In the genomic region with DNA sequence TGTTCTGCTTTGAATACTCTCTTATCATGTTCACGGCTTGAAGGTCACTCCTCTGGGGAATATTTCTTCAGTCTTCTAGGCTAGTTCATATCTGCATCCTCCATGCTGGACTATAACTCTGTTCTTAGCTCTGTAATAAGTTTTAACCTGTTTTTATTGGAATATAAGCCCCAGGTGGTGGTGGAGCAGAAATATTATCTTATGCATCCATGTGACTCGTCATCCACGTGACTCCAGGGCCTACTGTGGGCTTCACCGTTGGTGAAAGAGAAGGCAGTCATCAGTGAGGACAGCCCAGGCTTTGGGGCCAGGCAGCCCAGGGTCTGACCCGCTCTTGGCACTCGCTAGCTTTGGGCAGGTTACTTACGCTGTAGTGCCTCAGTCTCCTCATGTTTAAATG, we compare ENCODE assay signal across 19 cellular contexts.
A peak's percentile ranks its signal among the peaks of the same experiment; 100 is the strongest.
DNase-seq lines count a peak whose midpoint lies in the region; ATAC-seq, FAIRE-seq and TF ChIP-seq lines count a peak whose summit lies in the region.
"Had no signal": no experiment of that assay in that cellular context is flagged by ENCODE, and none has a peak within 500 bp of the region (broad histone marks: within the 10 kb centered on the region; RNA-seq: fewer than 3 reads in every experiment).

No MANE protein-coding gene starts in this region.

- H3K27me3 ChIP-seq in Loucy (ENCODE audit: insufficient read depth, low read length, poor library complexity, severe bottlenecking) (no peaks in the 10 kb centered on the region), K562 (ENCODE audit: control insufficient read depth in 2 of 2, insufficient read depth in 2 of 2, low read length in 2 of 2) (no peaks in the 10 kb centered on the region), foreskin keratinocyte (no peaks in the 10 kb centered on the region), colonic mucosa (no peaks in the 10 kb centered on the region)

- peak overlapping the region; percentile 60 for H2AFZ ChIP-seq in Loucy (ENCODE audit: low read length)
- peak overlapping the region; percentile 71 for H2AFZ ChIP-seq in K562 (ENCODE audit: low read depth, low read length)
- H2AFZ ChIP-seq: GM23338 had no signal

- WGBS in K562 (ENCODE audit: insufficient coverage, low coverage, missing lambda C conversion rate) = 22% methylated on average over 7 of the region's 7 CpGs

- no peak for FAIRE-seq in K562 (lab: Jason Lieb, UNC)
- FAIRE-seq: D721Med, H54, HepG2 had no signal

- TF ChIP-seq CTCF in Loucy (conservative IDR thresholded peaks at IDR 0.05; ENCODE audit: low read length) (no peak), K562 (IDR thresholded peaks at IDR 0.05 in 2 of 3, conservative IDR thresholded peaks at IDR 0.05 in 1 of 3; ENCODE audit: insufficient read depth in 2 of 3, low read depth in 1 of 3, low read length in 3 of 3) (no peak), foreskin keratinocyte (conservative IDR thresholded peaks at IDR 0.05) (no peak), HFFc6 (IDR thresholded peaks at IDR 0.05) (no peak), colonic mucosa (IDR thresholded peaks at IDR 0.05) (no peak)

- TF ChIP-seq RAD21 in K562 (CRISPR knock-in tag; conservative IDR thresholded peaks at IDR 0.05 in 1 of 2, IDR thresholded peaks at IDR 0.05 in 1 of 2) = no peak

- H3K27ac ChIP-seq in K562 (ENCODE audit: extremely low read depth, low read depth, low read length) (no peak overlapping the region), foreskin keratinocyte (no peak overlapping the region), colonic mucosa (no peak overlapping the region)
- H3K27ac ChIP-seq: C4-2B had no signal

- H3K9me3 ChIP-seq in Loucy (ENCODE audit: insufficient read depth, low read depth, low read length) = no peaks in the 10 kb centered on the region
- H3K9me3 ChIP-seq in K562 (replicated peaks; ENCODE audit: control insufficient read depth, insufficient read depth, low read depth, low read length) = no peaks in the 10 kb centered on the region
- no peaks in the 10 kb centered on the region for H3K9me3 ChIP-seq in colonic mucosa
- H3K9me3 ChIP-seq: Caco-2 had no signal

- no peak; the same call in 2 of the 3 replicates for ATAC-seq in K562
- ATAC-seq in foreskin keratinocyte = peak; percentile 12
- peak; percentile 26 for ATAC-seq in stimulated activated effector memory CD8-positive, alpha-beta T cell treated with anti-CD3 and anti-CD28 coated beads, Interleukin-12 subunit alpha, Interleukin-12 subunit beta, amount 100 ng/mL, for 72 hours
- ATAC-seq: GM23338, HepG2 had no signal

- no peak overlapping the region for H3K4me3 Mint-ChIP-seq in stimulated activated effector memory CD8-positive, alpha-beta T cell treated with anti-CD3 and anti-CD28 coated beads, Interleukin-12 subunit alpha, Interleukin-12 subunit beta, amount 100 ng/mL, for 72 hours
- H3K4me3 Mint-ChIP-seq in HFFc6 = no peak overlapping the region
- H3K4me3 Mint-ChIP-seq: B cell; CD4-positive, alpha-beta T cell; GM23338; IgD-negative memory B cell had no signal

- H3K36me3 ChIP-seq in Loucy (ENCODE audit: insufficient read depth, low read length) (no peaks in the 10 kb centered on the region), K562 (ENCODE audit: control insufficient read depth, insufficient read depth, low read length) (no peaks in the 10 kb centered on the region), colonic mucosa (no peaks in the 10 kb centered on the region)

- DNase-seq in K562 (ENCODE audit: extremely low read depth in 1 of 4, low spot score in 3 of 4) (no peak), foreskin keratinocyte (no peak), NAMALWA (ENCODE audit: low spot score) (no peak), HFFc6 (no peak), colonic mucosa (no peak)
- DNase-seq in stimulated activated effector memory CD8-positive, alpha-beta T cell treated with anti-CD3 and anti-CD28 coated beads, Interleukin-12 subunit alpha, Interleukin-12 subunit beta, amount 100 ng/mL, for 72 hours (ENCODE audit: low spot score in 2 of 2) = no peak
- DNase-seq: Caco-2; CD4-positive, alpha-beta T cell; DMS79; GF-D8; HCEC 1CT had no signal

- no peaks in the 10 kb centered on the region for H3F3A ChIP-seq in Loucy (ENCODE audit: low read depth)

- CTCF ChIA-PET in K562 (lab: Yijun Ruan, JAX; ENCODE audit: low intra/inter-chr PET ratio) = no interaction called here

- H3K9me3 Mint-ChIP-seq in stimulated activated effector memory CD8-positive, alpha-beta T cell treated with anti-CD3 and anti-CD28 coated beads, Interleukin-12 subunit alpha, Interleukin-12 subunit beta, amount 100 ng/mL, for 72 hours = no peaks in the 10 kb centered on the region
- H3K9me3 Mint-ChIP-seq in HFFc6 = no peaks in the 10 kb centered on the region
- H3K9me3 Mint-ChIP-seq: CD4-positive, alpha-beta T cell; GM23338; IgD-negative memory B cell had no signal

- H3K27ac Mint-ChIP-seq in stimulated activated effector memory CD8-positive, alpha-beta T cell treated with anti-CD3 and anti-CD28 coated beads, Interleukin-12 subunit alpha, Interleukin-12 subunit beta, amount 100 ng/mL, for 72 hours = no peak overlapping the region
- no peak overlapping the region for H3K27ac Mint-ChIP-seq in HFFc6
- H3K27ac Mint-ChIP-seq: B cell; CD4-positive, alpha-beta T cell; GM23338 had no signal

- no peaks in the 10 kb centered on the region for H3K9me1 ChIP-seq in K562 (ENCODE audit: control insufficient read depth, insufficient read depth, low read length)

- H3K4me2 ChIP-seq in Loucy (ENCODE audit: low read depth, low read length, poor library complexity, severe bottlenecking) = no peak overlapping the region
- H3K4me2 ChIP-seq in K562 (ENCODE audit: insufficient read depth, low read length) = no peak overlapping the region
- H3K4me2 ChIP-seq: GM23338 had no signal

- no peaks in the 10 kb centered on the region for H3K36me3 Mint-ChIP-seq in stimulated activated effector memory CD8-positive, alpha-beta T cell treated with anti-CD3 and anti-CD28 coated beads, Interleukin-12 subunit alpha, Interleukin-12 subunit beta, amount 100 ng/mL, for 72 hours
- H3K36me3 Mint-ChIP-seq in HFFc6 (ENCODE audit: low read depth) = no peaks in the 10 kb centered on the region
- H3K36me3 Mint-ChIP-seq: IgD-negative memory B cell had no signal

- no peak for TF ChIP-seq POLR2A in K562 (conservative IDR thresholded peaks at IDR 0.05)

- no peaks in the 10 kb centered on the region for H3K79me2 ChIP-seq in Loucy (ENCODE audit: insufficient read depth, low read length)
- no peaks in the 10 kb centered on the region for H3K79me2 ChIP-seq in K562 (ENCODE audit: control insufficient read depth, insufficient read depth, low read length)

- H3K9me2 ChIP-seq in Loucy (replicated peaks; ENCODE audit: low read depth, low read length) = no peaks in the 10 kb centered on the region

- peaks cover 6% of the 10 kb centered on the region for H3K4me1 Mint-ChIP-seq in stimulated activated effector memory CD8-positive, alpha-beta T cell treated with anti-CD3 and anti-CD28 coated beads, Interleukin-12 subunit alpha, Interleukin-12 subunit beta, amount 100 ng/mL, for 72 hours
- 0 out of 2 replicates have a peak, but pooled peaks cover 4% of the 10 kb centered on the region for H3K4me1 Mint-ChIP-seq in HFFc6 (ENCODE audit: low read depth)

- intact Hi-C loops in K562 (cut with micrococcal nuclease) (loop anchor here (10.0 kb wide), 1 partner anchor 343 kb away; no protein-coding TSS in a partner anchor), colonic mucosa (cut with DNase I) (no loop called here)

- H3K4me1 ChIP-seq in Loucy (ENCODE audit: insufficient read depth, low read length, poor library complexity, severe bottlenecking) (peaks cover 13% of the 10 kb centered on the region), K562 (replicated peaks in 1 of 2; ENCODE audit: control insufficient read depth in 2 of 2, insufficient read depth in 2 of 2, low read length in 2 of 2) (no peaks in the 10 kb centered on the region), foreskin keratinocyte (no peaks in the 10 kb centered on the region), colonic mucosa (no peaks in the 10 kb centered on the region)
- H3K4me1 ChIP-seq: Caco-2 had no signal

- POLR2A ChIA-PET in K562 (lab: Yijun Ruan, JAX) = no interaction called here

- H4K20me1 ChIP-seq in Loucy (ENCODE audit: insufficient read depth, low read length, poor library complexity, severe bottlenecking) (no peaks in the 10 kb centered on the region), K562 (replicated peaks; ENCODE audit: control insufficient read depth, insufficient read depth, low read length) (no peaks in the 10 kb centered on the region)

- BruUV-seq in K562 (replicated peaks; lab: Mats Ljungman, UMichigan) = no TSS peak

- no peak overlapping the region for H3K9ac ChIP-seq in Loucy (ENCODE audit: low read depth, low read length, poor library complexity, severe bottlenecking)
- H3K9ac ChIP-seq in K562 (ENCODE audit: insufficient read depth in 1 of 2, low read depth in 2 of 2, low read length in 2 of 2) = no peak overlapping the region
- no peak overlapping the region for H3K9ac ChIP-seq in colonic mucosa (ENCODE audit: low read depth in 2 of 2, low read length in 2 of 2)

- in situ Hi-C loops in K562 (cut with MboI) = no loop called here

- no peak for TF ChIP-seq EP300 in K562 (IDR thresholded peaks at IDR 0.05; ENCODE audit: low read length)

- H3K4me3 ChIP-seq in Loucy (ENCODE audit: low read length, poor library complexity, severe bottlenecking) (no peak overlapping the region), K562 (no peak overlapping the region), colonic mucosa (no peak overlapping the region)
- H3K4me3 ChIP-seq: GM23338 had no signal

- H3K27me3 Mint-ChIP-seq in HFFc6 (ENCODE audit: insufficient read depth) = peaks cover 8% of the 10 kb centered on the region
- H3K27me3 Mint-ChIP-seq: B cell; CD4-positive, alpha-beta T cell had no signal

TF ChIP-seq in K562, 482 proteins besides CTCF, POLR2A, EP300 and RAD21 (continues in another document):
- no peak for TF ChIP-seq CBFB (CRISPR knock-in tag; IDR thresholded peaks at IDR 0.05)
- peak; percentile 55; the same call in 1 of the 2 replicates for TF ChIP-seq RAD51 (IDR thresholded peaks at IDR 0.05; ENCODE audit: borderline replicate concordance, low read depth)
- TF ChIP-seq, protein P1, sequence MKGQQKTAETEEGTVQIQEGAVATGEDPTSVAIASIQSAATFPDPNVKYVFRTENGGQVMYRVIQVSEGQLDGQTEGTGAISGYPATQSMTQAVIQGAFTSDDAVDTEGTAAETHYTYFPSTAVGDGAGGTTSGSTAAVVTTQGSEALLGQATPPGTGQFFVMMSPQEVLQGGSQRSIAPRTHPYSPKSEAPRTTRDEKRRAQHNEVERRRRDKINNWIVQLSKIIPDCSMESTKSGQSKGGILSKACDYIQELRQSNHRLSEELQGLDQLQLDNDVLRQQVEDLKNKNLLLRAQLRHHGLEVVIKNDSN (CRISPR knock-in tag; IDR thresholded peaks at IDR 0.05) = peak; percentile 60
- TF ChIP-seq, protein P2, sequence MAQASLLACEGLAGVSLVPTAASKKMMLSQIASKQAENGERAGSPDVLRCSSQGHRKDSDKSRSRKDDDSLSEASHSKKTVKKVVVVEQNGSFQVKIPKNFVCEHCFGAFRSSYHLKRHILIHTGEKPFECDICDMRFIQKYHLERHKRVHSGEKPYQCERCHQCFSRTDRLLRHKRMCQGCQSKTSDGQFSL (CRISPR knock-in tag; IDR thresholded peaks at IDR 0.05) = no peak
- TF ChIP-seq, protein P2 (tag; IDR thresholded peaks at IDR 0.05) = no peak
